ENCODE assay signal across 31 cellular contexts in the genomic region with DNA sequence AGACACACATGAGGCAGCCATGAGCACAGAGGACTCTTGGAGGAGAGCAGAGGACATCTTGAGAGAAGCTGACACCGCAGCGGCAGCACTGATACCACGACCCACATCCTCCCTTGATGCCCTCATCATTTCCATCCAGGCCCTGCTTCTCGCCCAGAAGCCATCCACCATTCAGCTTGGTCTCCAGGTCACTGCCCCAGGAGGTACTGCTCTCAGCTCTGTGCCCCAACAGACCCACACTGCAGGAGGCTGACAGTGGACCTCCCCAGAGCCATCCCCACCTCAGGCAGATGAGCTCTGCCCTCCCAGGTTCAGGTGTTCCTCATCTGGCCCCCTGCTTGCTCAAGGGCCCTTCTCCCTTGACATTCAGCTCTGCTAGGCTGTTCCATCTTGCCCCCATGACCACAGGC.
A peak's percentile ranks its signal among the peaks of the same experiment; 100 is the strongest.
DNase-seq lines count a peak whose midpoint lies in the region; ATAC-seq lines count a peak whose summit lies in the region.
"Had no signal": no experiment of that assay in that cellular context is flagged by ENCODE, and none has a peak within 500 bp of the region (broad histone marks: within the 10 kb centered on the region; RNA-seq: fewer than 3 reads in every experiment).

No MANE protein-coding gene starts in this region.

- no peaks in the 10 kb centered on the region for H3K27me3 ChIP-seq in mesendoderm (ENCODE audit: insufficient read depth, low read length, poor library complexity)
- H3K27me3 ChIP-seq: hepatocyte, right lobe of liver, SJSA1 had no signal

- peak; percentile 44 for DNase-seq in activated CD8-positive, alpha-beta memory T cell treated with anti-CD3 and anti-CD28 coated beads for 24 hours
- DNase-seq in activated CD8-positive, alpha-beta memory T cell treated with anti-CD3 and anti-CD28 coated beads, Interleukin-2, amount 10 ng/mL, durations not matched to agents 7 days and 5 days = no peak
- DNase-seq in activated CD8-positive, alpha-beta T cell treated with anti-CD3 and anti-CD28 coated beads, Interleukin-2, amount 10 ng/mL, durations not matched to agents 7 days and 5 days = peak; percentile 37
- DNase-seq in mesendoderm = no peak
- DNase-seq in stimulated activated naive CD8-positive, alpha-beta T cell treated with anti-CD3 and anti-CD28 coated beads, Interleukin-15, amount 100 ng/mL, for 72 hours = no peak
- no peak for DNase-seq in CD1c-positive myeloid dendritic cell (ENCODE audit: extremely low spot score)
- DNase-seq in kidney glomerular epithelial cell (lab: John Stamatoyannopoulos, UW) = no peak
- DNase-seq: 8988T; activated CD4-positive, alpha-beta T cell treated with anti-CD3 and anti-CD28 coated beads, Interleukin-2, amount 10 ng/mL, durations not matched to agents 24 days and 14 days; activated naive CD4-positive, alpha-beta T cell treated with anti-CD3 and anti-CD28 coated beads, Interleukin-2, amount 50 U/mL, for 16 hours; amygdala; Caco-2; DMS53; effector CD4-positive, alpha-beta T cell; GF-D8; GOT3; NCI-H1048; NCI-H1694; NCI-H446 treated with DMSO at 0.1 percent for 48 hours; NCI-H774; stimulated activated CD4-positive, alpha-beta T cell treated with anti-CD3 and anti-CD28 coated beads, Interleukin-12 subunit alpha, Interleukin-12 subunit beta, amount 100 ng/mL, for 4 hours; stimulated activated CD4-positive, alpha-beta T cell treated with anti-CD3 and anti-CD28 coated beads, Interleukin-2, amount 100 ng/mL, for 48 hours had no signal

- H2BK120ac ChIP-seq in mesendoderm (ENCODE audit: low read depth, low read length) = no peak overlapping the region

- H3K4me3 ChIP-seq in mesendoderm (ENCODE audit: low read length) = no peak overlapping the region
- H3K4me3 ChIP-seq: hepatocyte, right lobe of liver, SJSA1 had no signal

- no peak overlapping the region for H2BK15ac ChIP-seq in mesendoderm (replicated peaks; ENCODE audit: low read depth)

- H3K9me3 Mint-ChIP-seq in activated CD8-positive, alpha-beta memory T cell treated with anti-CD3 and anti-CD28 coated beads, Interleukin-2, amount 10 ng/mL, durations not matched to agents 7 days and 5 days (ENCODE audit: low read depth) = no peaks in the 10 kb centered on the region
- H3K9me3 Mint-ChIP-seq in activated CD8-positive, alpha-beta T cell treated with anti-CD3 and anti-CD28 coated beads, Interleukin-2, amount 10 ng/mL, durations not matched to agents 7 days and 5 days (ENCODE audit: insufficient read depth) = no peaks in the 10 kb centered on the region
- H3K9me3 Mint-ChIP-seq in stimulated activated naive CD8-positive, alpha-beta T cell treated with anti-CD3 and anti-CD28 coated beads, Interleukin-15, amount 100 ng/mL, for 72 hours = peaks cover 0 to 14% of the 10 kb centered on the region in 2 donors
- H3K9me3 Mint-ChIP-seq: activated T-helper 17 cell treated with anti-CD3 and anti-CD28 coated beads, Interleukin-2, amount 50 U/mL, for 72 hours had no signal

- no peak overlapping the region for H3K56ac ChIP-seq in mesendoderm (ENCODE audit: low read length)

- no peak overlapping the region for H3K4ac ChIP-seq in mesendoderm (ENCODE audit: low read depth, low read length)

- no CpG with 5 or more reads among the region's 4 CpGs for WGBS in mesendoderm (ENCODE audit: extremely low coverage, insufficient coverage, low lambda C conversion rate)

- no peak overlapping the region for H3K4me2 ChIP-seq in mesendoderm (ENCODE audit: low read length)
- H3K4me2 ChIP-seq: hepatocyte had no signal

- no peaks in the 10 kb centered on the region for H3K79me1 ChIP-seq in mesendoderm (ENCODE audit: low read length)

- no peak overlapping the region for H2BK5ac ChIP-seq in mesendoderm (ENCODE audit: low read length)

- H3K4me3 Mint-ChIP-seq in activated CD8-positive, alpha-beta memory T cell treated with anti-CD3 and anti-CD28 coated beads, Interleukin-2, amount 10 ng/mL, durations not matched to agents 7 days and 5 days = no peak overlapping the region
- H3K4me3 Mint-ChIP-seq in activated CD8-positive, alpha-beta T cell treated with anti-CD3 and anti-CD28 coated beads, Interleukin-2, amount 10 ng/mL, durations not matched to agents 7 days and 5 days = no peak overlapping the region
- H3K4me3 Mint-ChIP-seq in stimulated activated naive CD8-positive, alpha-beta T cell treated with anti-CD3 and anti-CD28 coated beads, Interleukin-15, amount 100 ng/mL, for 72 hours = no peak overlapping the region
- H3K4me3 Mint-ChIP-seq: activated CD4-positive, alpha-beta T cell treated with anti-CD3 and anti-CD28 coated beads, Interleukin-2, amount 10 ng/mL, durations not matched to agents 24 days and 14 days; activated T-helper 17 cell treated with anti-CD3 and anti-CD28 coated beads, Interleukin-2, amount 50 U/mL, for 72 hours; WTC11 had no signal

- H3K4me1 Mint-ChIP-seq in activated CD8-positive, alpha-beta memory T cell treated with anti-CD3 and anti-CD28 coated beads, Interleukin-2, amount 10 ng/mL, durations not matched to agents 7 days and 5 days = no peaks in the 10 kb centered on the region
- H3K4me1 Mint-ChIP-seq in activated CD8-positive, alpha-beta T cell treated with anti-CD3 and anti-CD28 coated beads, Interleukin-2, amount 10 ng/mL, durations not matched to agents 7 days and 5 days (ENCODE audit: low read depth) = peaks cover 7% of the 10 kb centered on the region
- H3K4me1 Mint-ChIP-seq in stimulated activated naive CD8-positive, alpha-beta T cell treated with anti-CD3 and anti-CD28 coated beads, Interleukin-15, amount 100 ng/mL, for 72 hours = peaks cover 6% of the 10 kb centered on the region
- H3K4me1 Mint-ChIP-seq: activated CD4-positive, alpha-beta T cell treated with anti-CD3 and anti-CD28 coated beads, Interleukin-2, amount 10 ng/mL, durations not matched to agents 24 days and 14 days; activated T-helper 17 cell treated with anti-CD3 and anti-CD28 coated beads, Interleukin-2, amount 50 U/mL, for 72 hours had no signal

- no peak for ATAC-seq in activated CD8-positive, alpha-beta memory T cell treated with anti-CD3 and anti-CD28 coated beads, Interleukin-2, amount 10 ng/mL, durations not matched to agents 7 days and 5 days
- peak; percentile 44 for ATAC-seq in activated CD8-positive, alpha-beta T cell treated with anti-CD3 and anti-CD28 coated beads, Interleukin-2, amount 10 ng/mL, durations not matched to agents 7 days and 5 days
- ATAC-seq in stimulated activated naive CD8-positive, alpha-beta T cell treated with anti-CD3 and anti-CD28 coated beads, Interleukin-15, amount 100 ng/mL, for 72 hours = peak; percentile 59
- ATAC-seq in GM18502 (IDR thresholded peaks at IDR 0.05; ENCODE audit: poor library complexity, unreplicated experiment) = no peak
- ATAC-seq: activated T-helper 17 cell treated with anti-CD3 and anti-CD28 coated beads, Interleukin-2, amount 50 U/mL, for 72 hours; right lobe of liver; WTC11 had no signal

- H4K5ac ChIP-seq in mesendoderm (ENCODE audit: low read length) = no peak overlapping the region

- H4K8ac ChIP-seq in mesendoderm (ENCODE audit: low read depth, low read length) = no peak overlapping the region

- H3K27ac Mint-ChIP-seq in activated CD8-positive, alpha-beta memory T cell treated with anti-CD3 and anti-CD28 coated beads, Interleukin-2, amount 10 ng/mL, durations not matched to agents 7 days and 5 days = no peak overlapping the region
- peak overlapping the region; percentile 52 for H3K27ac Mint-ChIP-seq in activated CD8-positive, alpha-beta T cell treated with anti-CD3 and anti-CD28 coated beads, Interleukin-2, amount 10 ng/mL, durations not matched to agents 7 days and 5 days
- peak overlapping the region in 1 of 2 donors; percentile 85 for H3K27ac Mint-ChIP-seq in stimulated activated naive CD8-positive, alpha-beta T cell treated with anti-CD3 and anti-CD28 coated beads, Interleukin-15, amount 100 ng/mL, for 72 hours
- H3K27ac Mint-ChIP-seq: activated CD4-positive, alpha-beta T cell treated with anti-CD3 and anti-CD28 coated beads, Interleukin-2, amount 10 ng/mL, durations not matched to agents 24 days and 14 days; activated T-helper 17 cell treated with anti-CD3 and anti-CD28 coated beads, Interleukin-2, amount 50 U/mL, for 72 hours; progenitor cell of endocrine pancreas; WTC11 had no signal

- POLR2A ChIA-PET in activated CD8-positive, alpha-beta T cell treated with anti-CD3 and anti-CD28 coated beads, Interleukin-2, amount 10 ng/mL, durations not matched to agents 7 days and 5 days (lab: Charles Lee) = no interaction called here

- H3K18ac ChIP-seq in mesendoderm (ENCODE audit: low read length) = no peak overlapping the region

- no peaks in the 10 kb centered on the region for H3K79me2 ChIP-seq in mesendoderm (ENCODE audit: control insufficient read depth, insufficient read depth, low read length)
- H3K79me2 ChIP-seq: hepatocyte had no signal

- CTCF ChIA-PET in activated CD8-positive, alpha-beta memory T cell treated with anti-CD3 and anti-CD28 coated beads, Interleukin-2, amount 10 ng/mL, durations not matched to agents 7 days and 5 days (lab: Charles Lee) = no interaction called here
- CTCF ChIA-PET in activated CD8-positive, alpha-beta T cell treated with anti-CD3 and anti-CD28 coated beads, Interleukin-2, amount 10 ng/mL, durations not matched to agents 7 days and 5 days (lab: Charles Lee) = no interaction called here

- no peaks in the 10 kb centered on the region for H3K36me3 ChIP-seq in mesendoderm (ENCODE audit: control insufficient read depth, insufficient read depth, low read length)
- H3K36me3 ChIP-seq: neutrophil, right lobe of liver, SJSA1 had no signal

- H3K23ac ChIP-seq in mesendoderm (ENCODE audit: low read length) = no peak overlapping the region

- H3K27me3 Mint-ChIP-seq in activated CD8-positive, alpha-beta memory T cell treated with anti-CD3 and anti-CD28 coated beads, Interleukin-2, amount 10 ng/mL, durations not matched to agents 7 days and 5 days = peaks cover 21% of the 10 kb centered on the region
- peaks cover 19% of the 10 kb centered on the region for H3K27me3 Mint-ChIP-seq in activated CD8-positive, alpha-beta T cell treated with anti-CD3 and anti-CD28 coated beads, Interleukin-2, amount 10 ng/mL, durations not matched to agents 7 days and 5 days (ENCODE audit: low read depth)
- H3K27me3 Mint-ChIP-seq in stimulated activated naive CD8-positive, alpha-beta T cell treated with anti-CD3 and anti-CD28 coated beads, Interleukin-15, amount 100 ng/mL, for 72 hours = peaks cover 62% of the 10 kb centered on the region

- H2AK5ac ChIP-seq in mesendoderm (ENCODE audit: low read length) = peak overlapping the region; percentile 30

- no peak overlapping the region for H3K9ac ChIP-seq in mesendoderm (ENCODE audit: low read length)

- H3K36me3 Mint-ChIP-seq in activated CD8-positive, alpha-beta memory T cell treated with anti-CD3 and anti-CD28 coated beads, Interleukin-2, amount 10 ng/mL, durations not matched to agents 7 days and 5 days = no peaks in the 10 kb centered on the region
- H3K36me3 Mint-ChIP-seq in activated CD8-positive, alpha-beta T cell treated with anti-CD3 and anti-CD28 coated beads, Interleukin-2, amount 10 ng/mL, durations not matched to agents 7 days and 5 days (ENCODE audit: low read depth) = no peaks in the 10 kb centered on the region
- H3K36me3 Mint-ChIP-seq: WTC11 had no signal

- no peak overlapping the region for H3K27ac ChIP-seq in mesendoderm (ENCODE audit: low read depth, low read length)
- H3K27ac ChIP-seq: C4-2B, hepatocyte, neutrophil, right lobe of liver, SJSA1 had no signal

- H3K4me1 ChIP-seq in mesendoderm (ENCODE audit: control insufficient read depth, low read depth, low read length) = no peaks in the 10 kb centered on the region
- H3K4me1 ChIP-seq: Caco-2, right lobe of liver had no signal

Comparison
In these comparisons a context has a peak if more than half of its experiments do, and no peak if none do; other contexts are left out.
1. DNase-seq: peak in activated CD8-positive, alpha-beta memory T cell treated with anti-CD3 and anti-CD28 coated beads for 24 hours (single experiment) and activated CD8-positive, alpha-beta T cell treated with anti-CD3 and anti-CD28 coated beads, Interleukin-2, amount 10 ng/mL, durations not matched to agents 7 days and 5 days (single experiment); none in activated CD8-positive, alpha-beta memory T cell treated with anti-CD3 and anti-CD28 coated beads, Interleukin-2, amount 10 ng/mL, durations not matched to agents 7 days and 5 days (single experiment), mesendoderm (single experiment), stimulated activated naive CD8-positive, alpha-beta T cell treated with anti-CD3 and anti-CD28 coated beads, Interleukin-15, amount 100 ng/mL, for 72 hours (0 of 2), CD1c-positive myeloid dendritic cell (single experiment) and kidney glomerular epithelial cell (single experiment).
2. ATAC-seq: peak in activated CD8-positive, alpha-beta T cell treated with anti-CD3 and anti-CD28 coated beads, Interleukin-2, amount 10 ng/mL, durations not matched to agents 7 days and 5 days (single experiment) and stimulated activated naive CD8-positive, alpha-beta T cell treated with anti-CD3 and anti-CD28 coated beads, Interleukin-15, amount 100 ng/mL, for 72 hours (single experiment); none in activated CD8-positive, alpha-beta memory T cell treated with anti-CD3 and anti-CD28 coated beads, Interleukin-2, amount 10 ng/mL, durations not matched to agents 7 days and 5 days (single experiment) and GM18502 (single experiment).